ENCODE assay signal across 35 cellular contexts in genomic region chr7:8408871-8409270, GRCh38.
"Had no signal": no experiment of that assay in that cellular context is flagged by ENCODE, and none has a peak within 500 bp of the region (broad histone marks: within the 10 kb centered on the region; RNA-seq: fewer than 3 reads in every experiment).

No MANE protein-coding gene starts in this region.

- H3K4me3 ChIP-seq: MG63 had no signal

- DNase-seq: Karpas-422, Kasumi-1, MG63, MM.1S, MV-4-11, NCI-H1048, NCI-H1092, NCI-H1092 treated with DMSO at 0.1 percent for 48 hours, NCI-H1105, NCI-H1105 treated with DMSO at 0.1 percent for 48 hours, NCI-H1417, NCI-H1417 treated with DMSO at 0.1 percent for 48 hours, NCI-H1436, NCI-H1436 treated with DMSO at 0.1 percent for 48 hours, NCI-H146, NCI-H1694, NCI-H1694 treated with DMSO at 0.1 percent for 48 hours, NCI-H187, NCI-H187 treated with DMSO at 0.1 percent for 48 hours, NCI-H1930, NCI-H2029, NCI-H2029 treated with DMSO at 0.1 percent for 48 hours, NCI-H2081, NCI-H2081 treated with DMSO at 0.1 percent for 48 hours, NCI-H2107, NCI-H2171, NCI-H2171 treated with DMSO at 0.1 percent for 48 hours, NCI-H2227 treated with DMSO at 0.1 percent for 48 hours, NCI-H226, NCI-H345, NCI-H446, NCI-H446 treated with DMSO at 0.1 percent for 48 hours, NCI-H510A, NCI-H510A treated with DMSO at 0.1 percent for 48 hours, NCI-H524 had no signal
